12 cellular contexts compared by ENCODE assay signal in genomic region chr12:110046451-110047187, GRCh38. TPM values are rescaled to one million over a fixed set of nuclear protein-coding genes. Genes with fewer than 3 reads are reported as not detected.
DNase-seq lines count a peak whose midpoint lies in the region; FAIRE-seq and TF ChIP-seq lines count a peak whose summit lies in the region.
"Had no signal": no experiment of that assay in that cellular context is flagged by ENCODE, and none has a peak within 500 bp of the region (broad histone marks: within the 10 kb centered on the region; RNA-seq: fewer than 3 reads in every experiment).

No MANE protein-coding gene starts in this region.

- H2AFZ ChIP-seq in H9 (ENCODE audit: low read length): no peak overlapping the region

- H3K27me3 Mint-ChIP-seq in H9 (ENCODE audit: low read depth): no peaks in the 10 kb centered on the region
- no peaks in the 10 kb centered on the region for H3K27me3 Mint-ChIP-seq in activated T-helper 1 cell treated with anti-CD3 and anti-CD28 coated beads, Interleukin-12 subunit alpha, Interleukin-12 subunit beta, Interleukin-2, Interleukin-4 antibody, amounts not matched to agents 30 ng/mL and 10 ng/mL and 1 ng/mL, durations not matched to agents 14 hours and 24 hours and 36 hours (ENCODE audit: insufficient read depth)

- H3K79me1 ChIP-seq in H9 (ENCODE audit: insufficient read depth, low read depth, low read length, poor library complexity, severe bottlenecking): no peaks in the 10 kb centered on the region

- H3K18ac ChIP-seq in H9 (ENCODE audit: insufficient read length, low read depth, low read length): no peak overlapping the region

- H2BK15ac ChIP-seq in H9 (ENCODE audit: low read depth, low read length): no peak overlapping the region

- no peak for TF ChIP-seq POLR2A in esophagus squamous epithelium (IDR thresholded peaks at IDR 0.05)

- peaks cover 2 to 11% of the 10 kb centered on the region in 2 donors for H3K36me3 ChIP-seq in kidney (ENCODE audit: control insufficient read depth in 1 of 2, insufficient read depth in 2 of 2, low read length in 2 of 2)
- peaks cover 0 to 19% (median 0%) of the 10 kb centered on the region in 3 donors for H3K36me3 ChIP-seq in esophagus squamous epithelium

- no peak overlapping the region for H3K27ac Mint-ChIP-seq in H9
- H3K27ac Mint-ChIP-seq in activated T-helper 1 cell treated with anti-CD3 and anti-CD28 coated beads, Interleukin-12 subunit alpha, Interleukin-12 subunit beta, Interleukin-2, Interleukin-4 antibody, amounts not matched to agents 30 ng/mL and 10 ng/mL and 1 ng/mL, durations not matched to agents 14 hours and 24 hours and 36 hours: no peak overlapping the region

- no peaks in the 10 kb centered on the region for H4K20me1 ChIP-seq in H9 (ENCODE audit: control insufficient read depth, insufficient read depth, insufficient read length)

- H3K4me3 ChIP-seq in AG04449 (ENCODE audit: low read depth, low read length): peak overlapping the region; percentile 82
- H3K4me3 ChIP-seq in kidney (ENCODE audit: low read length in 2 of 2): peak overlapping the region; percentile 12 to 84
- H3K4me3 ChIP-seq in esophagus squamous epithelium: no peak overlapping the region

- TF ChIP-seq CTCF in AG04449 (IDR thresholded peaks at IDR 0.05; ENCODE audit: insufficient read depth, low read length, missing control alignments) (no peak), H9 (conservative IDR thresholded peaks at IDR 0.05) (no peak), kidney (IDR thresholded peaks at IDR 0.05; ENCODE audit: borderline replicate concordance, extremely low read depth, insufficient read depth) (no peak), esophagus squamous epithelium (IDR thresholded peaks at IDR 0.05) (no peak)

- H3K79me2 ChIP-seq in H9 (ENCODE audit: insufficient read depth, low read length): no peaks in the 10 kb centered on the region; the same call in 1 of the 2 replicates

- H3K4me1 ChIP-seq in H9 (ENCODE audit: insufficient read depth, low read length): no peaks in the 10 kb centered on the region
- peaks cover 9 to 13% of the 10 kb centered on the region in 2 donors for H3K4me1 ChIP-seq in kidney (ENCODE audit: control insufficient read depth in 1 of 2, insufficient read depth in 1 of 2, low read depth in 1 of 2, low read length in 2 of 2)
- H3K4me1 ChIP-seq in esophagus squamous epithelium: peaks cover 0 to 39% (median 14%) of the 10 kb centered on the region in 3 donors

- no peak overlapping the region for H3K14ac ChIP-seq in H9 (ENCODE audit: insufficient read depth, low read length)

- DNase-seq in AG04449 (ENCODE audit: low read depth, low spot score): no peak
- DNase-seq in H9: no peak
- no peak for DNase-seq in activated T-helper 1 cell treated with anti-CD3 and anti-CD28 coated beads, Interleukin-12 subunit alpha, Interleukin-12 subunit beta, Interleukin-2, Interleukin-4 antibody, amounts not matched to agents 30 ng/mL and 10 ng/mL and 1 ng/mL, durations not matched to agents 14 hours and 24 hours and 36 hours (ENCODE audit: low spot score)
- no peak for DNase-seq in kidney
- DNase-seq in esophagus squamous epithelium (lab: John Stamatoyannopoulos, UW): no peak
- no peak for DNase-seq in C1 segment of cervical spinal cord (lab: John Stamatoyannopoulos, UW)
- DNase-seq in SW 1271 (lab: John Stamatoyannopoulos, UW): no peak
- no peak for DNase-seq in HCEC 1CT
- DNase-seq: DMS79 treated with DMSO at 0.1 percent for 48 hours; mesendoderm; stimulated activated CD8-positive, alpha-beta memory T cell treated with anti-CD3 and anti-CD28 coated beads, Interleukin-4, amount 100 ng/mL, for 48 hours had no signal

- H3K36me3 Mint-ChIP-seq in H9 (ENCODE audit: insufficient read depth in 1 of 3, low read depth in 3 of 3): peaks cover 3 to 17% (median 10%) of the 10 kb centered on the region in 3 experiments; a peak in 5 of 7 replicates
- peaks cover 17% of the 10 kb centered on the region for H3K36me3 Mint-ChIP-seq in activated T-helper 1 cell treated with anti-CD3 and anti-CD28 coated beads, Interleukin-12 subunit alpha, Interleukin-12 subunit beta, Interleukin-2, Interleukin-4 antibody, amounts not matched to agents 30 ng/mL and 10 ng/mL and 1 ng/mL, durations not matched to agents 14 hours and 24 hours and 36 hours (ENCODE audit: low read depth)

- FAIRE-seq in kidney (lab: Jason Lieb, UNC): no peak
- FAIRE-seq: H54 had no signal

- no peak overlapping the region for H4K5ac ChIP-seq in H9 (ENCODE audit: insufficient read length, low read depth, low read length)

- no peaks in the 10 kb centered on the region for H3K9me3 Mint-ChIP-seq in H9
- H3K9me3 Mint-ChIP-seq in activated T-helper 1 cell treated with anti-CD3 and anti-CD28 coated beads, Interleukin-12 subunit alpha, Interleukin-12 subunit beta, Interleukin-2, Interleukin-4 antibody, amounts not matched to agents 30 ng/mL and 10 ng/mL and 1 ng/mL, durations not matched to agents 14 hours and 24 hours and 36 hours: no peaks in the 10 kb centered on the region

- H3K27ac ChIP-seq in H9 (ENCODE audit: insufficient read length, low read depth, low read length): no peak overlapping the region
- no peak overlapping the region for H3K27ac ChIP-seq in kidney (ENCODE audit: low read depth in 2 of 2, low read length in 2 of 2)
- no peak overlapping the region for H3K27ac ChIP-seq in esophagus squamous epithelium

- H3K4me3 Mint-ChIP-seq in H9: peak overlapping the region; percentile 70 to 83; a peak in 3 of 5 replicates
- H3K4me3 Mint-ChIP-seq in activated T-helper 1 cell treated with anti-CD3 and anti-CD28 coated beads, Interleukin-12 subunit alpha, Interleukin-12 subunit beta, Interleukin-2, Interleukin-4 antibody, amounts not matched to agents 30 ng/mL and 10 ng/mL and 1 ng/mL, durations not matched to agents 14 hours and 24 hours and 36 hours: peak overlapping the region; percentile 84

- no peaks in the 10 kb centered on the region for H3K9me3 ChIP-seq in H9 (ENCODE audit: control insufficient read depth, low read depth, low read length)
- no peaks in the 10 kb centered on the region for H3K9me3 ChIP-seq in kidney (ENCODE audit: control insufficient read depth in 1 of 2, low read length in 2 of 2)
- H3K9me3 ChIP-seq in esophagus squamous epithelium: no peaks in the 10 kb centered on the region

- POLR2A ChIA-PET in AG04449 (lab: Yijun Ruan, JAX): no interaction called here

- H3K9ac ChIP-seq in H9 (ENCODE audit: extremely low read depth, insufficient read length, low read length) (no peak overlapping the region), kidney (ENCODE audit: low read length in 2 of 2) (no peak overlapping the region)

- no peak overlapping the region for H4K91ac ChIP-seq in H9 (ENCODE audit: insufficient read length, low read depth, low read length)

- H4K8ac ChIP-seq in H9 (replicated peaks; ENCODE audit: insufficient read length, low read depth, low read length): no peak overlapping the region

- no peak overlapping the region for H2AK5ac ChIP-seq in H9 (ENCODE audit: insufficient read length, low read length)

- peaks cover 20 to 23% of the 10 kb centered on the region in 2 experiments for H3K4me1 Mint-ChIP-seq in H9
- peaks cover 47% of the 10 kb centered on the region for H3K4me1 Mint-ChIP-seq in activated T-helper 1 cell treated with anti-CD3 and anti-CD28 coated beads, Interleukin-12 subunit alpha, Interleukin-12 subunit beta, Interleukin-2, Interleukin-4 antibody, amounts not matched to agents 30 ng/mL and 10 ng/mL and 1 ng/mL, durations not matched to agents 14 hours and 24 hours and 36 hours (ENCODE audit: low read depth)

- no peak overlapping the region for H3K23ac ChIP-seq in H9 (ENCODE audit: insufficient read length, low read depth, low read length)

- H3K23me2 ChIP-seq in H9 (ENCODE audit: insufficient read length, low read depth, low read length, poor library complexity, severe bottlenecking): no peaks in the 10 kb centered on the region

- no peak overlapping the region for H2BK12ac ChIP-seq in H9 (ENCODE audit: insufficient read length, low read depth, low read length)

- H3T11ph ChIP-seq in H9 (ENCODE audit: low read length): no peak overlapping the region

- intact Hi-C loops in activated T-helper 1 cell treated with anti-CD3 and anti-CD28 coated beads, Interleukin-12 subunit alpha, Interleukin-12 subunit beta, Interleukin-2, Interleukin-4 antibody, amounts not matched to agents 30 ng/mL and 10 ng/mL and 1 ng/mL, durations not matched to agents 14 hours and 24 hours and 36 hours (cut with micrococcal nuclease): loop anchor here (5.0 kb wide), 1 partner anchor 236 kb away; the partner anchor contains the start of gene ATP2A2
- intact Hi-C loops in kidney (cut with DNase I) (no loop called here), esophagus squamous epithelium (cut with DNase I) (no loop called here)

- H3K27me3 ChIP-seq in H9 (ENCODE audit: insufficient read depth, low read length) (no peaks in the 10 kb centered on the region), esophagus squamous epithelium (no peaks in the 10 kb centered on the region)

- CTCF ChIA-PET in AG04449 (lab: Yijun Ruan, JAX): interaction anchor here (1.5 to 1.8 kb wide), 2 partner anchors 385 kb away, joined by 5 to 7 read pairs; no protein-coding TSS in a partner anchor

- no peak overlapping the region for H3K4me2 ChIP-seq in H9 (ENCODE audit: insufficient read depth, insufficient read length, low read length)

- no CpG with 5 or more reads among the region's 8 CpGs for WGBS in H9 (ENCODE audit: extremely low coverage, insufficient read length, low lambda C conversion rate)
- 84 to 94% methylated on average over 6 to 8 of the region's 8 CpGs for WGBS in esophagus squamous epithelium, 2 donors

- H2BK5ac ChIP-seq in H9 (ENCODE audit: insufficient read length, low read length): no peak overlapping the region

- no peak overlapping the region for H2BK120ac ChIP-seq in H9 (ENCODE audit: low read depth, low read length, poor library complexity, severe bottlenecking)

- no peak overlapping the region for H2BK20ac ChIP-seq in H9 (ENCODE audit: low read depth, low read length, poor library complexity, severe bottlenecking)

- no peak overlapping the region for H3K4ac ChIP-seq in H9 (ENCODE audit: low read depth, low read length)

- H3K56ac ChIP-seq in H9 (ENCODE audit: insufficient read length, low read depth, low read length): no peak overlapping the region

RNA-seq across cellular contexts. Expression of gene C12orf76, which starts 1.7 kb away (rescaled TPM):
- total RNA-seq in H9 (2021): 8.9 and 9.7 TPM in 2 replicates
- total RNA-seq in activated T-helper 1 cell treated with anti-CD3 and anti-CD28 coated beads, Interleukin-12 subunit alpha, Interleukin-12 subunit beta, Interleukin-2, Interleukin-4 antibody, amounts not matched to agents 30 ng/mL and 10 ng/mL and 1 ng/mL, durations not matched to agents 14 hours and 24 hours and 36 hours: 20.3 and 20.8 TPM in 2 replicates
- 14.6 TPM for total RNA-seq in kidney
- polyA plus RNA-seq in kidney (ENCODE audit: insufficient read depth, low read depth, low replicate concordance): 15.8 TPM
- total RNA-seq in esophagus squamous epithelium: 10 to 100 TPM in 1 of 4 donors, 1 to 10 TPM in 3; 3.2 to 10.8 (median 5.9) TPM

RNA-seq across cellular contexts. Expression of gene ANKRD13A, which starts 47.4 kb away (rescaled TPM):
- total RNA-seq in H9 (2021): 18.0 and 19.1 TPM in 2 replicates
- 60.4 and 62.4 TPM in 2 replicates for total RNA-seq in activated T-helper 1 cell treated with anti-CD3 and anti-CD28 coated beads, Interleukin-12 subunit alpha, Interleukin-12 subunit beta, Interleukin-2, Interleukin-4 antibody, amounts not matched to agents 30 ng/mL and 10 ng/mL and 1 ng/mL, durations not matched to agents 14 hours and 24 hours and 36 hours
- total RNA-seq in kidney: 68.0 TPM
- polyA plus RNA-seq in kidney (ENCODE audit: insufficient read depth, low read depth, low replicate concordance): 23.2 TPM
- total RNA-seq in esophagus squamous epithelium: 10 to 100 TPM; 67.6 to 92.9 (median 72.8) TPM

RNA-seq across cellular contexts. Expression of gene GIT2, which starts 50.5 kb away (rescaled TPM):
- total RNA-seq in H9 (2021) (25.0 and 27.0 TPM in 2 replicates), kidney (46.2 TPM), esophagus squamous epithelium (10 to 100 TPM; 14.1 to 31.9 (median 21.0) TPM)
- total RNA-seq in activated T-helper 1 cell treated with anti-CD3 and anti-CD28 coated beads, Interleukin-12 subunit alpha, Interleukin-12 subunit beta, Interleukin-2, Interleukin-4 antibody, amounts not matched to agents 30 ng/mL and 10 ng/mL and 1 ng/mL, durations not matched to agents 14 hours and 24 hours and 36 hours: 86.2 and 87.5 TPM in 2 replicates
- polyA plus RNA-seq in kidney (ENCODE audit: insufficient read depth, low read depth, low replicate concordance): 10.4 TPM

Comparison
In these comparisons a context has a peak if more than half of its experiments do, and no peak if none do; other contexts are left out.
1. H3K4me3 ChIP-seq: peak in AG04449 (single experiment) and kidney (2 of 2); none in esophagus squamous epithelium (0 of 4).